In genomic region chr19:15794279-15794678, GRCh38 we compare ENCODE assay signal across 5 cellular contexts. TPM values are rescaled to one million over a fixed set of nuclear protein-coding genes. Genes with fewer than 3 reads are reported as not detected.
"Had no signal": no experiment of that assay in that cellular context is flagged by ENCODE, and none has a peak within 500 bp of the region (broad histone marks: within the 10 kb centered on the region; RNA-seq: fewer than 3 reads in every experiment).

No MANE protein-coding gene starts in this region.

RNA-seq across cellular contexts. Expression of gene OR10H5, which starts 6.8 kb away (rescaled TPM):
- total RNA-seq: HepG2, HT-29, HT1080, IMR-90, K562 had no signal

RNA-seq across cellular contexts. Expression of gene OR10H1, which starts 21.2 kb away (rescaled TPM):
- total RNA-seq: HepG2, HT-29, HT1080, IMR-90, K562 had no signal

RNA-seq across cellular contexts. Expression of gene OR10H3, which starts 56.5 kb away (rescaled TPM):
- total RNA-seq: HepG2, HT-29, HT1080, IMR-90, K562 had no signal
